Comparison of ENCODE assay signal across 8 cellular contexts in genomic region chr4:184647391-184648101, GRCh38. TPM values are rescaled to one million over a fixed set of nuclear protein-coding genes. Genes with fewer than 3 reads are reported as not detected.
A peak's percentile ranks its signal among the peaks of the same experiment; 100 is the strongest.
DNase-seq lines count a peak whose midpoint lies in the region; ATAC-seq and TF ChIP-seq lines count a peak whose summit lies in the region.

No MANE protein-coding gene starts in this region.

- H3K36me3 ChIP-seq in MG63 (peaks cover 10% of the 10 kb centered on the region; the same call in 1 of the 2 replicates), neural cell (ENCODE audit: insufficient read depth, low read length) (no peaks in the 10 kb centered on the region)

- H3K79me2 ChIP-seq in neural cell (replicated peaks; ENCODE audit: insufficient read depth, low read length): peaks cover 36% of the 10 kb centered on the region

- TF ChIP-seq RAD21 in neural cell (conservative IDR thresholded peaks at IDR 0.05): no peak

- H3K4me3 ChIP-seq in MG63 (peak overlapping the region; percentile 89), neural cell (ENCODE audit: low read length) (peak overlapping the region; percentile 92)

- peak overlapping the region; percentile 96 for H3K9ac ChIP-seq in neural cell (ENCODE audit: low read length)

- peak overlapping the region; percentile 96 for H3K4me2 ChIP-seq in neural cell (ENCODE audit: low read length)

- H2AFZ ChIP-seq in neural cell (ENCODE audit: low read depth, low read length): no peak overlapping the region

- H3K27me3 ChIP-seq in MG63: no peaks in the 10 kb centered on the region
- H3K27me3 ChIP-seq in neural cell (ENCODE audit: insufficient read depth, low read depth, low read length): no peaks in the 10 kb centered on the region

- H4K20me1 ChIP-seq in neural cell (ENCODE audit: insufficient read depth): no peaks in the 10 kb centered on the region

- H3K9me3 ChIP-seq in MG63 (no peaks in the 10 kb centered on the region), neural cell (ENCODE audit: low read length) (no peaks in the 10 kb centered on the region)

- no peak for TF ChIP-seq EP300 in neural cell (conservative IDR thresholded peaks at IDR 0.05; ENCODE audit: poor library complexity, severe bottlenecking)

- no peaks in the 10 kb centered on the region for H3F3A ChIP-seq in neural cell (ENCODE audit: insufficient read depth, low read length, poor library complexity, severe bottlenecking)

- H3K9me2 ChIP-seq in neural cell (ENCODE audit: insufficient read depth, low read length): no peaks in the 10 kb centered on the region

- no peak for ATAC-seq in GM19023 (IDR thresholded peaks at IDR 0.05; ENCODE audit: unreplicated experiment)

- no peak for TF ChIP-seq CTCF in C4-2B (conservative IDR thresholded peaks at IDR 0.05)
- TF ChIP-seq CTCF in neural cell (IDR thresholded peaks at IDR 0.05; ENCODE audit: poor library complexity, severe bottlenecking): no peak

- no peak for DNase-seq in MG63
- DNase-seq in dermis blood vessel endothelial cell: peak; percentile 55
- DNase-seq in SKM-1 treated with dmso at 0.1 percent for 144 hours (lab: John Stamatoyannopoulos, UW; ENCODE audit: unreplicated experiment): no peak
- DNase-seq in AG20443 (ENCODE audit: low spot score): no peak
- DNase-seq in NCI-H774 (lab: John Stamatoyannopoulos, UW): no peak

- peak overlapping the region; percentile 90 for H3K27ac ChIP-seq in C4-2B
- peak overlapping the region; percentile 87 for H3K27ac ChIP-seq in neural cell (ENCODE audit: low read length)

TF ChIP-seq in neural cell, 6 proteins besides CTCF, POLR2A, EP300 and RAD21:
- TF ChIP-seq TAF1 (IDR thresholded peaks at IDR 0.05; ENCODE audit: low read depth) (no peak), REST (IDR thresholded peaks at IDR 0.05; ENCODE audit: borderline replicate concordance) (no peak), EZH2 (IDR thresholded peaks at IDR 0.05; ENCODE audit: borderline replicate concordance, insufficient read depth, low read length, poor library complexity, severe bottlenecking) (no peak), SMC3 (conservative IDR thresholded peaks at IDR 0.05; ENCODE audit: poor library complexity) (no peak), MXI1 (conservative IDR thresholded peaks at IDR 0.05; ENCODE audit: poor library complexity, severe bottlenecking) (no peak), POLR2AphosphoS5 (IDR thresholded peaks at IDR 0.05) (no peak)

RNA-seq across cellular contexts. Expression of gene CASP3, which starts 1.7 kb away (rescaled TPM):
- total RNA-seq in MG63 (2014; rRNA removed; shearing (Covaris generic); ENCODE audit: low replicate concordance): 30.8 and 36.7 TPM in 2 replicates
- 59.9 and 65.3 TPM in 2 replicates for total RNA-seq in dermis blood vessel endothelial cell
- 116 and 120 TPM in 2 replicates for polyA plus RNA-seq in neural cell
- 80.5 and 80.6 TPM in 2 replicates for polyA minus RNA-seq in neural cell

RNA-seq across cellular contexts. Expression of gene PRIMPOL, which starts 2.0 kb away (rescaled TPM):
- 15.8 and 21.3 TPM in 2 replicates for total RNA-seq in MG63 (2014; rRNA removed; shearing (Covaris generic); ENCODE audit: low replicate concordance)
- total RNA-seq in dermis blood vessel endothelial cell: 15.8 and 16.8 TPM in 2 replicates
- polyA plus RNA-seq in neural cell: 23.6 and 29.8 TPM in 2 replicates
- 19.2 and 25.7 TPM in 2 replicates for polyA minus RNA-seq in neural cell
